Comparison of ENCODE assay signal across 1 cellular context in the genomic region with DNA sequence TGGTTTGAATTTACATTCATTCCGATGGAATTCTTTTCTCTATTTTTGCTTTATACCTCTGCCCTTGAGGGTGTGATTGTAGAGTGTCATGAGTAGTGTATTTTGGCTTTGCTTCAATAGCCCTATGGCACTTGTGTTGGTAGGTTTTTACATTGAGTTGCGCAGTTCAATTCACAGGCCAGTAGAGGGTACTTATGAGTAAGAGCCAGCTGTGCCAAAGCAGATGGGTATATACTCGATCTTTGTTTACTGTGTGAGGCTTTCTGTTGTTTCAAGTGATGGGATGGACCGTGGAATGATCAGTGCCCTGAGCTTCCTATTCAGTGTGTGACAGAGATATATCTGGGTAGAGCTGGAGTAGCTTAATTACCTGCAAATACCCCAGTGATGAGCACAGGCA.
TF ChIP-seq lines count a peak whose summit lies in the region.

No MANE protein-coding gene starts in this region.

TF ChIP-seq in HCT116, 20 proteins besides CTCF, POLR2A, EP300 and RAD21 (continued from another document):
- no peak for TF ChIP-seq TCF7L2 (IDR thresholded peaks at IDR 0.05; ENCODE audit: borderline replicate concordance, extremely low read depth, insufficient read depth, insufficient read length)
- TF ChIP-seq EGR1 (IDR thresholded peaks at IDR 0.05; ENCODE audit: low read depth), result no peak
- TF ChIP-seq, protein P1, sequence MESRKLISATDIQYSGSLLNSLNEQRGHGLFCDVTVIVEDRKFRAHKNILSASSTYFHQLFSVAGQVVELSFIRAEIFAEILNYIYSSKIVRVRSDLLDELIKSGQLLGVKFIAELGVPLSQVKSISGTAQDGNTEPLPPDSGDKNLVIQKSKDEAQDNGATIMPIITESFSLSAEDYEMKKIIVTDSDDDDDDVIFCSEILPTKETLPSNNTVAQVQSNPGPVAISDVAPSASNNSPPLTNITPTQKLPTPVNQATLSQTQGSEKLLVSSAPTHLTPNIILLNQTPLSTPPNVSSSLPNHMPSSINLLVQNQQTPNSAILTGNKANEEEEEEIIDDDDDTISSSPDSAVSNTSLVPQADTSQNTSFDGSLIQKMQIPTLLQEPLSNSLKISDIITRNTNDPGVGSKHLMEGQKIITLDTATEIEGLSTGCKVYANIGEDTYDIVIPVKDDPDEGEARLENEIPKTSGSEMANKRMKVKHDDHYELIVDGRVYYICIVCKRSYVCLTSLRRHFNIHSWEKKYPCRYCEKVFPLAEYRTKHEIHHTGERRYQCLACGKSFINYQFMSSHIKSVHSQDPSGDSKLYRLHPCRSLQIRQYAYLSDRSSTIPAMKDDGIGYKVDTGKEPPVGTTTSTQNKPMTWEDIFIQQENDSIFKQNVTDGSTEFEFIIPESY (IDR thresholded peaks at IDR 0.05; ENCODE audit: extremely low read depth, insufficient replicate concordance, low read length), result no peak
- TF ChIP-seq ZFX (IDR thresholded peaks at IDR 0.05), result no peak
- TF ChIP-seq SRF (IDR thresholded peaks at IDR 0.05; ENCODE audit: low read depth), result no peak
- no peak for TF ChIP-seq CEBPB (IDR thresholded peaks at IDR 0.05; ENCODE audit: low read depth)
- no peak for TF ChIP-seq EZH2 (IDR thresholded peaks at IDR 0.05)
